9 cellular contexts compared by ENCODE assay signal in genomic region chr10:101030492-101031127, GRCh38. TPM values are rescaled to one million over a fixed set of nuclear protein-coding genes. Genes with fewer than 3 reads are reported as not detected.
DNase-seq lines count a peak whose midpoint lies in the region; ATAC-seq, FAIRE-seq and TF ChIP-seq lines count a peak whose summit lies in the region.
"Had no signal": no experiment of that assay in that cellular context is flagged by ENCODE, and none has a peak within 500 bp of the region (broad histone marks: within the 10 kb centered on the region; RNA-seq: fewer than 3 reads in every experiment).

No MANE protein-coding gene starts in this region.

- peaks cover 68% of the 10 kb centered on the region for H3K27me3 ChIP-seq in iPS-20b (ENCODE audit: insufficient read depth, low read length)

- H3K27me3 Mint-ChIP-seq in activated CD4-positive, alpha-beta memory T cell treated with anti-CD3 and anti-CD28 coated beads for 36 hours, result no peaks in the 10 kb centered on the region

- no peak for ATAC-seq in stimulated activated effector memory CD8-positive, alpha-beta T cell treated with anti-CD3 and anti-CD28 coated beads, Interleukin-12 subunit alpha, Interleukin-12 subunit beta, amount 100 ng/mL, for 72 hours

- no peak for TF ChIP-seq POLR2A in GM12892 (IDR thresholded peaks at IDR 0.05; ENCODE audit: low read depth, low read length)

- H3K4me3 ChIP-seq in iPS-20b (ENCODE audit: low read length), result peak overlapping the region; percentile 77

- POLR2A ChIA-PET in activated CD4-positive, alpha-beta memory T cell treated with anti-CD3 and anti-CD28 coated beads for 36 hours (lab: Charles Lee), result interaction anchor here (0.9 to 3.0 kb wide), 6 partner anchors 12 to 35 kb away, joined by 3 to 14 read pairs (median 8); partner anchors contain the start of genes KAZALD1 and LZTS2

- peaks cover 17% of the 10 kb centered on the region for H3K4me1 Mint-ChIP-seq in activated CD4-positive, alpha-beta memory T cell treated with anti-CD3 and anti-CD28 coated beads for 36 hours (ENCODE audit: low read depth)
- H3K4me1 Mint-ChIP-seq in stimulated activated effector memory CD8-positive, alpha-beta T cell treated with anti-CD3 and anti-CD28 coated beads, Interleukin-12 subunit alpha, Interleukin-12 subunit beta, amount 100 ng/mL, for 72 hours, result peaks cover 19% of the 10 kb centered on the region

- peak overlapping the region; percentile 79 for H3K4me3 Mint-ChIP-seq in activated CD4-positive, alpha-beta memory T cell treated with anti-CD3 and anti-CD28 coated beads for 36 hours
- peak overlapping the region; percentile 88 for H3K4me3 Mint-ChIP-seq in stimulated activated effector memory CD8-positive, alpha-beta T cell treated with anti-CD3 and anti-CD28 coated beads, Interleukin-12 subunit alpha, Interleukin-12 subunit beta, amount 100 ng/mL, for 72 hours

- no peaks in the 10 kb centered on the region for H3K9me3 Mint-ChIP-seq in activated CD4-positive, alpha-beta memory T cell treated with anti-CD3 and anti-CD28 coated beads for 36 hours
- H3K9me3 Mint-ChIP-seq in stimulated activated effector memory CD8-positive, alpha-beta T cell treated with anti-CD3 and anti-CD28 coated beads, Interleukin-12 subunit alpha, Interleukin-12 subunit beta, amount 100 ng/mL, for 72 hours, result no peaks in the 10 kb centered on the region

- no peak overlapping the region for H3K9ac ChIP-seq in iPS-20b (ENCODE audit: low read depth, low read length)

- H3K4me1 ChIP-seq in iPS-20b (ENCODE audit: insufficient read depth, low read length), result peaks cover 12% of the 10 kb centered on the region

- no peaks in the 10 kb centered on the region for H3K9me3 ChIP-seq in iPS-20b (ENCODE audit: insufficient read depth, low read depth, low read length)

- no peaks in the 10 kb centered on the region for H3K36me3 ChIP-seq in iPS-20b (ENCODE audit: insufficient read depth, low read depth, low read length)

- intact Hi-C loops in activated CD4-positive, alpha-beta memory T cell treated with anti-CD3 and anti-CD28 coated beads for 36 hours (cut with micrococcal nuclease), result loop anchor here (2.0 to 5.0 kb wide), 2 partner anchors 18 to 118 kb away; partner anchors contain the start of gene SLF2

- H3K27ac ChIP-seq in iPS-20b (ENCODE audit: low read length), result no peak overlapping the region

- DNase-seq in DMS53 (lab: John Stamatoyannopoulos, UW) (peak; percentile 35), DMS53 treated with DMSO at 0.1 percent for 48 hours (lab: John Stamatoyannopoulos, UW; ENCODE audit: unreplicated experiment) (no peak), NCI-H146 (lab: John Stamatoyannopoulos, UW) (no peak), GM12892 (ENCODE audit: insufficient read length) (no peak), D341Med (ENCODE audit: low spot score) (no peak)
- no peak for DNase-seq in activated CD4-positive, alpha-beta memory T cell treated with anti-CD3 and anti-CD28 coated beads for 36 hours
- no peak for DNase-seq in stimulated activated effector memory CD8-positive, alpha-beta T cell treated with anti-CD3 and anti-CD28 coated beads, Interleukin-12 subunit alpha, Interleukin-12 subunit beta, amount 100 ng/mL, for 72 hours (ENCODE audit: low spot score in 2 of 2)

- no peak for FAIRE-seq in GM12892 (lab: Jason Lieb, UNC)
- FAIRE-seq: A204.1 had no signal

- peaks cover 5% of the 10 kb centered on the region for H3K36me3 Mint-ChIP-seq in activated CD4-positive, alpha-beta memory T cell treated with anti-CD3 and anti-CD28 coated beads for 36 hours
- peaks cover 40% of the 10 kb centered on the region for H3K36me3 Mint-ChIP-seq in stimulated activated effector memory CD8-positive, alpha-beta T cell treated with anti-CD3 and anti-CD28 coated beads, Interleukin-12 subunit alpha, Interleukin-12 subunit beta, amount 100 ng/mL, for 72 hours

- no peak overlapping the region for H3K27ac Mint-ChIP-seq in activated CD4-positive, alpha-beta memory T cell treated with anti-CD3 and anti-CD28 coated beads for 36 hours
- H3K27ac Mint-ChIP-seq in stimulated activated effector memory CD8-positive, alpha-beta T cell treated with anti-CD3 and anti-CD28 coated beads, Interleukin-12 subunit alpha, Interleukin-12 subunit beta, amount 100 ng/mL, for 72 hours, result peak overlapping the region; percentile 89

- CTCF ChIA-PET in activated CD4-positive, alpha-beta memory T cell treated with anti-CD3 and anti-CD28 coated beads for 36 hours (lab: Charles Lee), result interaction anchor here (0.6 to 28.4 kb wide), 16 partner anchors 12 to 753 kb away, joined by 3 to 559 read pairs (median 4); partner anchors contain the start of genes KAZALD1, LZTS2 and NPM3

RNA-seq across cellular contexts. Expression of gene PDZD7, which starts 0.3 kb away (rescaled TPM):
- total RNA-seq in activated CD4-positive, alpha-beta memory T cell treated with anti-CD3 and anti-CD28 coated beads for 36 hours, result under 1 TPM; 0.31 to 0.93 TPM
- 0.15 TPM for polyA plus RNA-seq in GM12892 (2012; ENCODE audit: missing spikeins)

RNA-seq across cellular contexts. Expression of gene SFXN3, which starts 0.4 kb away (rescaled TPM):
- 10 to 100 TPM; 40.4 to 41.9 TPM for total RNA-seq in activated CD4-positive, alpha-beta memory T cell treated with anti-CD3 and anti-CD28 coated beads for 36 hours
- polyA plus RNA-seq in GM12892 (2012; ENCODE audit: missing spikeins), result 2.2 TPM

RNA-seq across cellular contexts. Expression of gene LZTS2, which starts 31.0 kb away (rescaled TPM):
- 10 to 100 TPM; 12.0 to 12.5 TPM for total RNA-seq in activated CD4-positive, alpha-beta memory T cell treated with anti-CD3 and anti-CD28 coated beads for 36 hours
- 4.3 TPM for polyA plus RNA-seq in GM12892 (2012; ENCODE audit: missing spikeins)

RNA-seq across cellular contexts. Expression of gene KAZALD1, which starts 31.2 kb away (rescaled TPM):
- 1 to 10 TPM in 1 of 2 experiments, under 1 TPM in 1; 0.58 to 1.3 TPM for total RNA-seq in activated CD4-positive, alpha-beta memory T cell treated with anti-CD3 and anti-CD28 coated beads for 36 hours
- polyA plus RNA-seq in GM12892 (2012; ENCODE audit: missing spikeins), result 0.66 TPM

RNA-seq across cellular contexts. Expression of gene TWNK, which starts 43.3 kb away (rescaled TPM):
- 10 to 100 TPM; 12.8 to 14.0 TPM for total RNA-seq in activated CD4-positive, alpha-beta memory T cell treated with anti-CD3 and anti-CD28 coated beads for 36 hours
- polyA plus RNA-seq in GM12892 (2012; ENCODE audit: missing spikeins), result 13.5 TPM
